Comparison of ENCODE assay signal across 13 cellular contexts in genomic region chr22:39525658-39525975, GRCh38. TPM values are rescaled to one million over a fixed set of nuclear protein-coding genes. Genes with fewer than 3 reads are reported as not detected.
DNase-seq lines count a peak whose midpoint lies in the region; ATAC-seq and TF ChIP-seq lines count a peak whose summit lies in the region.
"Had no signal": no experiment of that assay in that cellular context is flagged by ENCODE, and none has a peak within 500 bp of the region (broad histone marks: within the 10 kb centered on the region; RNA-seq: fewer than 3 reads in every experiment).

No MANE protein-coding gene starts in this region.

- H4K5ac ChIP-seq in mesendoderm (ENCODE audit: low read length), result no peak overlapping the region

- no peak for ATAC-seq in activated CD8-positive, alpha-beta T cell treated with anti-CD3 and anti-CD28 coated beads, Interleukin-2, amount 10 ng/mL, durations not matched to agents 7 days and 5 days
- ATAC-seq in GM19455 (IDR thresholded peaks at IDR 0.05; ENCODE audit: unreplicated experiment) (no peak), GM18873 (IDR thresholded peaks at IDR 0.05; ENCODE audit: low FRiP score, unreplicated experiment) (no peak), foreskin keratinocyte (no peak)
- ATAC-seq: body of pancreas, left lung, PC-3 had no signal

- H3K79me1 ChIP-seq in mesendoderm (ENCODE audit: low read length), result peaks cover 25% of the 10 kb centered on the region

- H2AK5ac ChIP-seq in mesendoderm (ENCODE audit: low read length), result no peak overlapping the region

- H3K9me3 ChIP-seq in A673 (ENCODE audit: low read depth, low read length, poor library complexity, severe bottlenecking), result no peaks in the 10 kb centered on the region
- H3K9me3 ChIP-seq: body of pancreas, left lung, right atrium auricular region had no signal

- H3K79me2 ChIP-seq in mesendoderm (ENCODE audit: control insufficient read depth, insufficient read depth, low read length), result peaks cover 30% of the 10 kb centered on the region

- peak overlapping the region; percentile 49 for H3K56ac ChIP-seq in mesendoderm (ENCODE audit: low read length)

- H2BK15ac ChIP-seq in mesendoderm (replicated peaks; ENCODE audit: low read depth), result no peak overlapping the region

- H3K27me3 ChIP-seq in A673 (replicated peaks; ENCODE audit: insufficient read depth, low read depth, low read length, poor library complexity) (no peaks in the 10 kb centered on the region), mesendoderm (ENCODE audit: insufficient read depth, low read length, poor library complexity) (no peaks in the 10 kb centered on the region), foreskin keratinocyte (no peaks in the 10 kb centered on the region)
- H3K27me3 ChIP-seq: body of pancreas, left lung, right atrium auricular region had no signal

- H3K27ac ChIP-seq in A673 (ENCODE audit: low read depth, low read length, poor library complexity, severe bottlenecking) (peak overlapping the region; percentile 30), mesendoderm (ENCODE audit: low read depth, low read length) (no peak overlapping the region), foreskin keratinocyte (no peak overlapping the region)
- H3K27ac ChIP-seq: right atrium auricular region had no signal

- H3K18ac ChIP-seq in mesendoderm (ENCODE audit: low read length), result no peak overlapping the region

- H3K27ac Mint-ChIP-seq in activated CD8-positive, alpha-beta T cell treated with anti-CD3 and anti-CD28 coated beads, Interleukin-2, amount 10 ng/mL, durations not matched to agents 7 days and 5 days, result peak overlapping the region; percentile 73

- peak; percentile 5 for TF ChIP-seq POLR2A in GM15510 (IDR thresholded peaks at IDR 0.05; ENCODE audit: borderline replicate concordance, extremely low read depth, insufficient read length)

- H3K36me3 Mint-ChIP-seq in activated CD8-positive, alpha-beta T cell treated with anti-CD3 and anti-CD28 coated beads, Interleukin-2, amount 10 ng/mL, durations not matched to agents 7 days and 5 days (ENCODE audit: low read depth), result peaks cover 81% of the 10 kb centered on the region

- BruUV-seq in A673 (replicated peaks; lab: Mats Ljungman, UMichigan), result no TSS peak

- H2BK120ac ChIP-seq in mesendoderm (ENCODE audit: low read depth, low read length), result no peak overlapping the region

- H3K4ac ChIP-seq in mesendoderm (ENCODE audit: low read depth, low read length), result no peak overlapping the region

- no peak overlapping the region for H2BK5ac ChIP-seq in mesendoderm (ENCODE audit: low read length)

- H3K9ac ChIP-seq in mesendoderm (ENCODE audit: low read length), result no peak overlapping the region

- DNase-seq in A673 (ENCODE audit: low spot score), result no peak
- DNase-seq in activated CD8-positive, alpha-beta T cell treated with anti-CD3 and anti-CD28 coated beads, Interleukin-2, amount 10 ng/mL, durations not matched to agents 7 days and 5 days, result no peak
- no peak for DNase-seq in mesendoderm
- DNase-seq in pons (ENCODE audit: low spot score), result no peak
- no peak for DNase-seq in foreskin keratinocyte
- DNase-seq: body of pancreas, left lung, NCI-H1092, PC-3 had no signal

- POLR2A ChIA-PET in A673 (lab: Charles Lee; ENCODE audit: low non-redundant PET), result interaction anchor here (0.8 kb wide), 1 partner anchor 209 kb away, joined by 3 read pairs; no protein-coding TSS in a partner anchor
- POLR2A ChIA-PET in activated CD8-positive, alpha-beta T cell treated with anti-CD3 and anti-CD28 coated beads, Interleukin-2, amount 10 ng/mL, durations not matched to agents 7 days and 5 days (lab: Charles Lee), result interaction anchor here (0.6 to 3.6 kb wide), 4 partner anchors 24 to 519 kb away, joined by 3 to 14 read pairs (median 5); partner anchors contain the start of genes MIEF1 and RPL3

- H3K36me3 ChIP-seq in A673 (ENCODE audit: insufficient read depth, low read length, poor library complexity, severe bottlenecking) (peaks cover 66% of the 10 kb centered on the region), mesendoderm (ENCODE audit: control insufficient read depth, insufficient read depth, low read length) (peaks cover 32% of the 10 kb centered on the region)

- WGBS in mesendoderm (ENCODE audit: extremely low coverage, insufficient coverage, low lambda C conversion rate), result no CpG with 5 or more reads among the region's 4 CpGs

- TF ChIP-seq CTCF in A673 (conservative IDR thresholded peaks at IDR 0.05; ENCODE audit: low read depth, low read length) (no peak), foreskin keratinocyte (conservative IDR thresholded peaks at IDR 0.05) (no peak)

- peaks cover 84% of the 10 kb centered on the region for H3K4me1 Mint-ChIP-seq in activated CD8-positive, alpha-beta T cell treated with anti-CD3 and anti-CD28 coated beads, Interleukin-2, amount 10 ng/mL, durations not matched to agents 7 days and 5 days (ENCODE audit: low read depth)

- H3K4me1 ChIP-seq in A673 (ENCODE audit: insufficient read depth, low read length, poor library complexity, severe bottlenecking), result peaks cover 35% of the 10 kb centered on the region
- peaks cover 2% of the 10 kb centered on the region for H3K4me1 ChIP-seq in mesendoderm (ENCODE audit: control insufficient read depth, low read depth, low read length)
- H3K4me1 ChIP-seq in foreskin keratinocyte, result no peaks in the 10 kb centered on the region

- H3K23ac ChIP-seq in mesendoderm (ENCODE audit: low read length), result no peak overlapping the region

- no peak overlapping the region for H3K4me2 ChIP-seq in mesendoderm (ENCODE audit: low read length)

- H3K4me3 ChIP-seq in A673 (ENCODE audit: low read depth, low read length, poor library complexity, severe bottlenecking) (no peak overlapping the region), mesendoderm (ENCODE audit: low read length) (no peak overlapping the region)
- H3K4me3 ChIP-seq: body of pancreas, left lung, right atrium auricular region had no signal

- H3K27me3 Mint-ChIP-seq in activated CD8-positive, alpha-beta T cell treated with anti-CD3 and anti-CD28 coated beads, Interleukin-2, amount 10 ng/mL, durations not matched to agents 7 days and 5 days (ENCODE audit: low read depth), result no peaks in the 10 kb centered on the region

- no peak overlapping the region for H4K8ac ChIP-seq in mesendoderm (ENCODE audit: low read depth, low read length)

- CTCF ChIA-PET in A673 (lab: Charles Lee), result no interaction called here
- CTCF ChIA-PET in activated CD8-positive, alpha-beta T cell treated with anti-CD3 and anti-CD28 coated beads, Interleukin-2, amount 10 ng/mL, durations not matched to agents 7 days and 5 days (lab: Charles Lee), result interaction anchor here (8.7 kb wide), 1 partner anchor 32 kb away, joined by 264 read pairs; no protein-coding TSS in a partner anchor

- H3K4me3 Mint-ChIP-seq in activated CD8-positive, alpha-beta T cell treated with anti-CD3 and anti-CD28 coated beads, Interleukin-2, amount 10 ng/mL, durations not matched to agents 7 days and 5 days, result peak overlapping the region; percentile 25

- intact Hi-C loops in A673 (cut with micrococcal nuclease; ENCODE audit: unreplicated experiment), result loop anchor here (5.0 to 10.0 kb wide), 2 partner anchors 131 to 208 kb away; partner anchors contain the start of genes RPL3 and TAB1

- H3K9me3 Mint-ChIP-seq in activated CD8-positive, alpha-beta T cell treated with anti-CD3 and anti-CD28 coated beads, Interleukin-2, amount 10 ng/mL, durations not matched to agents 7 days and 5 days (ENCODE audit: insufficient read depth), result no peaks in the 10 kb centered on the region

RNA-seq across cellular contexts. Expression of gene ATF4, which starts 5.3 kb away (rescaled TPM):
- 476 and 573 TPM in 2 replicates for total RNA-seq in A673 (2021)
- 100 to 1,000 TPM; 412 to 426 TPM for total RNA-seq in activated CD8-positive, alpha-beta T cell treated with anti-CD3 and anti-CD28 coated beads, Interleukin-2, amount 10 ng/mL, durations not matched to agents 7 days and 5 days
- polyA plus RNA-seq in mesendoderm (2013, experiment 1 of 2), result 631 TPM
- 629 TPM for polyA plus RNA-seq in mesendoderm (2013, experiment 2 of 2)
- total RNA-seq in foreskin keratinocyte, result 541 and 610 TPM in 2 replicates
- polyA plus RNA-seq in foreskin keratinocyte, result 662 and 690 TPM in 2 replicates

RNA-seq across cellular contexts. Expression of gene RPS19BP1, which starts 6.9 kb away (rescaled TPM):
- total RNA-seq in A673 (2021) (93.5 and 97.2 TPM in 2 replicates), foreskin keratinocyte (117 and 125 TPM in 2 replicates)
- 10 to 100 TPM; 80.1 to 80.2 TPM for total RNA-seq in activated CD8-positive, alpha-beta T cell treated with anti-CD3 and anti-CD28 coated beads, Interleukin-2, amount 10 ng/mL, durations not matched to agents 7 days and 5 days
- 84.4 TPM for polyA plus RNA-seq in mesendoderm (2013, experiment 1 of 2)
- 84.3 TPM for polyA plus RNA-seq in mesendoderm (2013, experiment 2 of 2)
- polyA plus RNA-seq in foreskin keratinocyte, result 192 TPM in 2 replicates

RNA-seq across cellular contexts. Expression of gene MIEF1, which starts 23.5 kb away (rescaled TPM):
- total RNA-seq in A673 (2021) (47.1 and 55.1 TPM in 2 replicates), foreskin keratinocyte (27.6 and 28.0 TPM in 2 replicates)
- 10 to 100 TPM; 37.9 to 38.2 TPM for total RNA-seq in activated CD8-positive, alpha-beta T cell treated with anti-CD3 and anti-CD28 coated beads, Interleukin-2, amount 10 ng/mL, durations not matched to agents 7 days and 5 days
- polyA plus RNA-seq in mesendoderm (2013, experiment 1 of 2), result 28.6 TPM
- 28.4 TPM for polyA plus RNA-seq in mesendoderm (2013, experiment 2 of 2)
- polyA plus RNA-seq in foreskin keratinocyte, result 10.0 and 11.2 TPM in 2 replicates

RNA-seq across cellular contexts. Expression of gene CACNA1I, which starts 44.9 kb away (rescaled TPM):
- total RNA-seq in A673 (2021) (0.90 and 1.4 TPM in 2 replicates), foreskin keratinocyte (under 0.01 TPM in 1 of 2 replicates, not detected in the other)
- total RNA-seq in activated CD8-positive, alpha-beta T cell treated with anti-CD3 and anti-CD28 coated beads, Interleukin-2, amount 10 ng/mL, durations not matched to agents 7 days and 5 days, result under 1 TPM; 0.60 to 0.74 TPM
- polyA plus RNA-seq in mesendoderm (2013, experiment 1 of 2), result 0.21 TPM
- 0.21 TPM for polyA plus RNA-seq in mesendoderm (2013, experiment 2 of 2)
- polyA plus RNA-seq in foreskin keratinocyte, result not detected in 2 replicates
- total RNA-seq: PC-3 had no signal
